ENCODE assay signal across 8 cellular contexts in genomic region chr14:50944647-50945413, GRCh38. TPM values are rescaled to one million over a fixed set of nuclear protein-coding genes. Genes with fewer than 3 reads are reported as not detected.
DNase-seq lines count a peak whose midpoint lies in the region; ATAC-seq and TF ChIP-seq lines count a peak whose summit lies in the region.

No MANE protein-coding gene starts in this region.

- no peak overlapping the region for H3K27ac ChIP-seq in Karpas-422 (ENCODE audit: low read length)

- peak overlapping the region; percentile 96 for H3K4me3 Mint-ChIP-seq in Caco-2 (ENCODE audit: unreplicated experiment)

- H4K20me1 ChIP-seq in Karpas-422 (ENCODE audit: insufficient read depth, low read depth, low read length): no peaks in the 10 kb centered on the region

- H3K27me3 ChIP-seq in Caco-2 (replicated peaks; ENCODE audit: control insufficient read depth, insufficient read depth, low read length): no peaks in the 10 kb centered on the region
- H3K27me3 ChIP-seq in Karpas-422 (ENCODE audit: low read length): no peaks in the 10 kb centered on the region; the same call in 1 of the 2 replicates

- no peak overlapping the region for H3K4me2 ChIP-seq in Karpas-422 (ENCODE audit: low read depth, low read length, poor library complexity, severe bottlenecking)

- no peaks in the 10 kb centered on the region for H3K36me3 ChIP-seq in Caco-2 (ENCODE audit: control insufficient read depth, insufficient read depth, low read length)
- H3K36me3 ChIP-seq in Karpas-422 (ENCODE audit: insufficient read depth, low read length): no peaks in the 10 kb centered on the region

- H3K9me3 ChIP-seq in Caco-2 (no peaks in the 10 kb centered on the region), Karpas-422 (ENCODE audit: low read length) (no peaks in the 10 kb centered on the region)

- H3K27me3 Mint-ChIP-seq in Caco-2 (ENCODE audit: insufficient read depth, unreplicated experiment): no peaks in the 10 kb centered on the region

- peak overlapping the region; percentile 65 for H3K4me3 ChIP-seq in Caco-2 (ENCODE audit: low read depth, low read length)
- no peak overlapping the region for H3K4me3 ChIP-seq in Karpas-422 (ENCODE audit: low read length)

- no peaks in the 10 kb centered on the region for H3K36me3 Mint-ChIP-seq in Caco-2 (ENCODE audit: insufficient read depth, unreplicated experiment)

- H3K4me1 ChIP-seq in Caco-2 (peaks cover 6% of the 10 kb centered on the region), Karpas-422 (ENCODE audit: low read length) (no peaks in the 10 kb centered on the region)

- no peaks in the 10 kb centered on the region for H3K9me3 Mint-ChIP-seq in Caco-2 (ENCODE audit: unreplicated experiment)

- peaks cover 14% of the 10 kb centered on the region for H3K4me1 Mint-ChIP-seq in Caco-2 (ENCODE audit: low read depth, unreplicated experiment)

- peak overlapping the region; percentile 77 for H3K27ac Mint-ChIP-seq in Caco-2 (ENCODE audit: unreplicated experiment)

- H3K79me2 ChIP-seq in Karpas-422 (ENCODE audit: low read length): no peaks in the 10 kb centered on the region

- DNase-seq in Caco-2 (peak; percentile 56 to 59), NCI-H1694 treated with DMSO at 0.1 percent for 48 hours (lab: John Stamatoyannopoulos, UW) (peak; percentile 37), Right ventricle myocardium superior (peak; percentile 76), pons (ENCODE audit: low spot score) (peak; percentile 17), Karpas-422 (no peak)
- DNase-seq in activated CD8-positive, alpha-beta memory T cell treated with anti-CD3 and anti-CD28 coated beads, Interleukin-2, amount 50 U/mL, for 48 hours: peak; percentile 57
- DNase-seq in effector CD8-positive, alpha-beta T cell (lab: John Stamatoyannopoulos, UW): no peak

- H3K9ac ChIP-seq in Karpas-422 (ENCODE audit: low read length): no peak overlapping the region

- POLR2A ChIA-PET in Caco-2 (lab: Charles Lee): interaction anchor here (0.6 to 1.5 kb wide), 3 partner anchors 34 to 150 kb away, joined by 3 to 7 read pairs (median 3); partner anchors contain the start of gene TRIM9

- no peak for TF ChIP-seq CTCF in Caco-2 (IDR thresholded peaks at IDR 0.05; ENCODE audit: insufficient read depth in 1 of 2, low read depth in 1 of 2, low read length in 1 of 2, severe bottlenecking in 1 of 2, unreplicated experiment in 1 of 2)

- intact Hi-C loops in Caco-2 (cut with micrococcal nuclease; ENCODE audit: unreplicated experiment): no loop called here
- intact Hi-C loops in Right ventricle myocardium superior (cut with DNase I): no loop called here

- ATAC-seq in GM19463 (IDR thresholded peaks at IDR 0.05; ENCODE audit: unreplicated experiment) (peak; percentile 26), Right ventricle myocardium superior (ENCODE audit: poor library complexity) (peak; percentile 76)

- H2AFZ ChIP-seq in Karpas-422 (ENCODE audit: low read length): no peak overlapping the region

- no peaks in the 10 kb centered on the region for H3K9me2 ChIP-seq in Karpas-422 (replicated peaks; ENCODE audit: insufficient read depth, low read length)

- BruUV-seq in Caco-2 (replicated peaks; lab: Mats Ljungman, UMichigan): TSS peak; percentile 66

- CTCF ChIA-PET in Caco-2 (lab: Charles Lee): interaction anchor here (0.9 to 1.9 kb wide), 3 partner anchors 11 to 150 kb away, joined by 3 to 10 read pairs (median 3); partner anchors contain the start of gene TRIM9

RNA-seq across cellular contexts. Expression of gene PYGL, which starts 0.5 kb away (rescaled TPM):
- total RNA-seq in Caco-2 (2022) (80.8 and 98.1 TPM in 2 replicates), Right ventricle myocardium superior (8.3 TPM)
- total RNA-seq in Karpas-422 (2014; rRNA removed; shearing (Covaris generic); ENCODE audit: low replicate concordance): not detected in 2 replicates

Comparison
In these comparisons a context has a peak if more than half of its experiments do, and no peak if none do; other contexts are left out.
1. DNase-seq: peak in Caco-2 (2 of 2), NCI-H1694 treated with DMSO at 0.1 percent for 48 hours (single experiment), activated CD8-positive, alpha-beta memory T cell treated with anti-CD3 and anti-CD28 coated beads, Interleukin-2, amount 50 U/mL, for 48 hours (single experiment), Right ventricle myocardium superior (single experiment) and pons (single experiment); none in Karpas-422 (single experiment) and effector CD8-positive, alpha-beta T cell (single experiment).